In the genomic region with DNA sequence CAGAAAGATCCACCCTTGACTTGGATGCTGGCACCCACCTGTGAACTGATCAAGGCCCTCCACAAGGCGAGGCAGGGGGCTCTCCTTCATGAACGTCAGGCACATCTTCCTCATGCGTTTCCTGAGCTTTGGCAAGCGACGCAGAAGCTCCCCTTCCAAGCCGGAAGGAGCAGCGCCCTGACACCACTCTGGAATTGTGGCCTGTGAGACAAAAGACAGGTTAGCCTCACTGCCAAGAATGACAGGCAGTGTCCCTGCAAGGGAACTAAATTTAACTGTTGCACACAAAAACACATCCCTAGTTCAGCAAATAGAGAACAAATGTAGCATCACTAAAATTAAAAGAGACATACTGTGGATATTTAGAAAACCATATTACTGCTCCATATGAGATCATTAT, we compare ENCODE assay signal across 23 cellular contexts. TPM values are rescaled to one million over a fixed set of nuclear protein-coding genes. Genes with fewer than 3 reads are reported as not detected.
DNase-seq lines count a peak whose midpoint lies in the region; ATAC-seq lines count a peak whose summit lies in the region.
"Had no signal": no experiment of that assay in that cellular context is flagged by ENCODE, and none has a peak within 500 bp of the region (broad histone marks: within the 10 kb centered on the region; RNA-seq: fewer than 3 reads in every experiment).

No MANE protein-coding gene starts in this region.

- H3K4me3 ChIP-seq in right cardiac atrium (ENCODE audit: low read length) (no peak overlapping the region), skeletal muscle tissue (ENCODE audit: low read length in 3 of 3) (peak overlapping the region in 2 of 3 donors; percentile 32 to 63)
- H3K4me3 ChIP-seq: GM23248, MG63, PC-9 had no signal

- DNase-seq in Right ventricle myocardium superior = no peak
- no peak for DNase-seq in right cardiac atrium
- peak; percentile 20 for DNase-seq in cerebellum (ENCODE audit: low spot score)
- DNase-seq in left ventricle myocardium superior = no peak
- no peak for DNase-seq in T-helper 2 cell treated with Interferon-gamma antibody and Interleukin-4, amounts not matched to agents 5 μg/mL and 100 μg/mL, for 36 hours (ENCODE audit: low spot score)
- DNase-seq in NCI-H1105 treated with DMSO at 0.1 percent for 48 hours (lab: John Stamatoyannopoulos, UW) = no peak
- DNase-seq: 8988T; ACHN; BE2C; CD8-positive, alpha-beta memory T cell; DND-41; HCEC 1CT; IMR-90; KG1; MG63; NCI-H446; NCI-H524 treated with DMSO at 0.1 percent for 48 hours; PC-9; SHP77 had no signal

- H3K36me3 ChIP-seq in skeletal muscle tissue (ENCODE audit: control insufficient read depth in 3 of 3, insufficient read depth in 3 of 3, low read length in 3 of 3) = peaks cover 39 to 68% (median 57%) of the 10 kb centered on the region in 3 donors

- no peaks in the 10 kb centered on the region for H3K9me3 Mint-ChIP-seq in T-helper 2 cell treated with Interferon-gamma antibody and Interleukin-4, amounts not matched to agents 5 μg/mL and 100 μg/mL, for 36 hours
- H3K9me3 Mint-ChIP-seq: CD14-positive monocyte; CD8-positive, alpha-beta memory T cell had no signal

- no peaks in the 10 kb centered on the region for H3K27me3 Mint-ChIP-seq in T-helper 2 cell treated with Interferon-gamma antibody and Interleukin-4, amounts not matched to agents 5 μg/mL and 100 μg/mL, for 36 hours (ENCODE audit: low read depth)
- H3K27me3 Mint-ChIP-seq: CD8-positive, alpha-beta memory T cell had no signal

- intact Hi-C loops in Right ventricle myocardium superior (cut with DNase I) = no loop called here
- intact Hi-C loops in right cardiac atrium (cut with DNase I) = loop anchor here in 1 of 4 donors (10.0 kb wide), 1 partner anchor 64 kb away; no protein-coding TSS in a partner anchor
- intact Hi-C loops in left ventricle myocardium superior (cut with micrococcal nuclease) = no loop called here

- WGBS in right cardiac atrium = 68% methylated on average over 7 of the region's 7 CpGs

- ATAC-seq in Right ventricle myocardium superior (ENCODE audit: poor library complexity) (peak; percentile 72), right cardiac atrium (no peak), left ventricle myocardium superior (peak; percentile 76), GM19023 (IDR thresholded peaks at IDR 0.05; ENCODE audit: unreplicated experiment) (no peak)

- H3K27me3 ChIP-seq in right cardiac atrium (ENCODE audit: control insufficient read depth, insufficient read depth) = no peaks in the 10 kb centered on the region
- no peaks in the 10 kb centered on the region for H3K27me3 ChIP-seq in skeletal muscle tissue (ENCODE audit: control insufficient read depth in 3 of 3, insufficient read depth in 3 of 3, low read length in 3 of 3)
- H3K27me3 ChIP-seq: BE2C, MG63 had no signal

- H3K4me3 Mint-ChIP-seq in T-helper 2 cell treated with Interferon-gamma antibody and Interleukin-4, amounts not matched to agents 5 μg/mL and 100 μg/mL, for 36 hours = no peak overlapping the region
- H3K4me3 Mint-ChIP-seq: CD8-positive, alpha-beta memory T cell had no signal

- H3K36me3 Mint-ChIP-seq in T-helper 2 cell treated with Interferon-gamma antibody and Interleukin-4, amounts not matched to agents 5 μg/mL and 100 μg/mL, for 36 hours (ENCODE audit: low read depth) = peaks cover 56% of the 10 kb centered on the region

- H3K4me1 ChIP-seq in right cardiac atrium (ENCODE audit: control insufficient read depth, insufficient read depth, low read length) = peaks cover 3% of the 10 kb centered on the region
- H3K4me1 ChIP-seq in skeletal muscle tissue (ENCODE audit: control insufficient read depth in 3 of 3, insufficient read depth in 3 of 3, low read length in 3 of 3) = peaks cover 20 to 39% (median 27%) of the 10 kb centered on the region in 3 donors

- H3K9ac ChIP-seq in skeletal muscle tissue (ENCODE audit: low read depth in 1 of 3, low read length in 3 of 3) = peak overlapping the region in 2 of 3 donors; percentile 32 to 74
- H3K9ac ChIP-seq: GM23248 had no signal

- no peak overlapping the region for H3K27ac ChIP-seq in right cardiac atrium (ENCODE audit: low read length)
- peak overlapping the region; percentile 63 for H3K27ac ChIP-seq in skeletal muscle tissue (ENCODE audit: low read depth, low read length)
- H3K27ac ChIP-seq: GM23248, PC-9 had no signal

- H3K9me3 ChIP-seq in right cardiac atrium (ENCODE audit: control insufficient read depth, low read length) (no peaks in the 10 kb centered on the region), skeletal muscle tissue (ENCODE audit: control insufficient read depth in 3 of 3, low read length in 3 of 3) (no peaks in the 10 kb centered on the region)
- H3K9me3 ChIP-seq: BE2C, MG63 had no signal

- H3K27ac Mint-ChIP-seq in T-helper 2 cell treated with Interferon-gamma antibody and Interleukin-4, amounts not matched to agents 5 μg/mL and 100 μg/mL, for 36 hours = no peak overlapping the region

- H3K4me1 Mint-ChIP-seq in T-helper 2 cell treated with Interferon-gamma antibody and Interleukin-4, amounts not matched to agents 5 μg/mL and 100 μg/mL, for 36 hours (ENCODE audit: low read depth) = no peaks in the 10 kb centered on the region
- H3K4me1 Mint-ChIP-seq: CD14-positive monocyte; CD8-positive, alpha-beta memory T cell had no signal

RNA-seq across cellular contexts. Expression of a gene that starts 42.0 kb away (rescaled TPM):
- total RNA-seq in Right ventricle myocardium superior (33.0 TPM), right cardiac atrium (10 to 100 TPM; 38.0 to 48.7 (median 41.7) TPM), cerebellum (22.0 TPM), left ventricle myocardium superior (30.7 TPM), skeletal muscle tissue (9.4 TPM)
- polyA plus RNA-seq in right cardiac atrium = 25.9 TPM

Comparison
In these comparisons a context has a peak if more than half of its experiments do, and no peak if none do; other contexts are left out.
1. ATAC-seq: peak in Right ventricle myocardium superior (single experiment) and left ventricle myocardium superior (single experiment); none in right cardiac atrium (0 of 2) and GM19023 (single experiment).